In the genomic region with DNA sequence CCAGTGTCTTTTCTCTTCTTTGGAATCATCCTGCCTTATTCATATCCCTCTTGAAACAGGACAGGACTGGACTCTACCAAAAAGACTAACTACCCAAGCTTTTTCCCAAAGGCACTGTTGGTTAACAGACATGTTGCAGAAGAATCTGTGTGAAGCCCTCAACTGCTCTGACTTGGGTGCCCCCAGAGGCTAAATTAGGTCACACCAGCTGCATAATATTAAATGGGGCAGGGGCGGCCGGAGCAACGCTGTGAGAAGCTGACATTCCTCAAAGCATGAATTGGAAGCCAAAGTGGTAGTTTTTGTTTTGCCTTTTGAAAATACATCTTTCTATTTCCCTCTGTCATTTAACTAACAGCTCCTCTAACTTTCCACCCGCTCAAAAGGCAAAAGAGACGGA, we compare ENCODE assay signal across 9 cellular contexts.
DNase-seq lines count a peak whose midpoint lies in the region; ATAC-seq and TF ChIP-seq lines count a peak whose summit lies in the region.
"Had no signal": no experiment of that assay in that cellular context is flagged by ENCODE, and none has a peak within 500 bp of the region (broad histone marks: within the 10 kb centered on the region; RNA-seq: fewer than 3 reads in every experiment).

No MANE protein-coding gene starts in this region.

- 64% methylated on average over 5 of the region's 5 CpGs for WGBS in esophagus muscularis mucosa

- H3K4me3 ChIP-seq in DND-41 (ENCODE audit: low read depth in 1 of 2, low read length in 2 of 2) (no peak overlapping the region), esophagus muscularis mucosa (peak overlapping the region in 2 of 4 donors; percentile 7 to 23), neural cell (ENCODE audit: low read length) (no peak overlapping the region)

- H3K9ac ChIP-seq in DND-41 (ENCODE audit: low read depth, low read length) (no peak overlapping the region), neural cell (ENCODE audit: low read length) (no peak overlapping the region)

- H4K20me1 ChIP-seq in DND-41 (ENCODE audit: insufficient read depth, low read length): no peaks in the 10 kb centered on the region
- no peaks in the 10 kb centered on the region for H4K20me1 ChIP-seq in neural cell (ENCODE audit: insufficient read depth)

- H3K4me2 ChIP-seq in DND-41 (ENCODE audit: insufficient read depth, low read length) (no peak overlapping the region), neural cell (ENCODE audit: low read length) (no peak overlapping the region)

- TF ChIP-seq CTCF in DND-41 (IDR thresholded peaks at IDR 0.05; ENCODE audit: borderline replicate concordance, extremely low read depth, low read length, poor library complexity, severe bottlenecking): peak; percentile 12
- TF ChIP-seq CTCF in esophagus muscularis mucosa (IDR thresholded peaks at IDR 0.05): peak in 1 of 3 experiments; percentile 27
- TF ChIP-seq CTCF in neural cell (IDR thresholded peaks at IDR 0.05; ENCODE audit: poor library complexity, severe bottlenecking): peak; percentile 47

- H3K27ac ChIP-seq in DND-41 (ENCODE audit: low read length): no peak overlapping the region
- H3K27ac ChIP-seq in esophagus muscularis mucosa (replicated peaks in 1 of 4): peak overlapping the region; percentile 4 to 50 (median 39)
- no peak overlapping the region for H3K27ac ChIP-seq in neural cell (ENCODE audit: low read length)

- H2AFZ ChIP-seq in DND-41 (ENCODE audit: low read depth, low read length): no peak overlapping the region
- H2AFZ ChIP-seq in neural cell (ENCODE audit: low read depth, low read length): no peak overlapping the region

- H3K79me2 ChIP-seq in DND-41 (ENCODE audit: insufficient read depth, low read length) (no peaks in the 10 kb centered on the region), neural cell (replicated peaks; ENCODE audit: insufficient read depth, low read length) (no peaks in the 10 kb centered on the region)

- DNase-seq in DND-41: no peak
- peak; percentile 16 for DNase-seq in NCI-H82 treated with DMSO at 0.1 percent for 48 hours (lab: John Stamatoyannopoulos, UW; ENCODE audit: unreplicated experiment)
- no peak for DNase-seq in esophagus muscularis mucosa (ENCODE audit: extremely low spot score)
- DNase-seq in T-helper 1 cell: no peak
- no peak for DNase-seq in cerebellar cortex (ENCODE audit: low spot score)
- DNase-seq: activated CD4-positive, alpha-beta T cell treated with anti-CD3 and anti-CD28 coated beads, Interleukin-2, amount 10 ng/mL, durations not matched to agents 7 days and 5 days had no signal

- no peak for TF ChIP-seq EP300 in esophagus muscularis mucosa (IDR thresholded peaks at IDR 0.05)
- no peak for TF ChIP-seq EP300 in neural cell (conservative IDR thresholded peaks at IDR 0.05; ENCODE audit: poor library complexity, severe bottlenecking)

- H3F3A ChIP-seq in neural cell (ENCODE audit: insufficient read depth, low read length, poor library complexity, severe bottlenecking): no peaks in the 10 kb centered on the region

- no peaks in the 10 kb centered on the region for H3K9me2 ChIP-seq in neural cell (ENCODE audit: insufficient read depth, low read length)

- H3K27me3 ChIP-seq in DND-41 (ENCODE audit: insufficient read depth, low read length, poor library complexity) (peaks cover 7% of the 10 kb centered on the region), esophagus muscularis mucosa (no peaks in the 10 kb centered on the region), neural cell (ENCODE audit: insufficient read depth, low read depth, low read length) (no peaks in the 10 kb centered on the region)

- TF ChIP-seq POLR2A in esophagus muscularis mucosa (IDR thresholded peaks at IDR 0.05; ENCODE audit: low read depth): no peak

- TF ChIP-seq RAD21 in neural cell (conservative IDR thresholded peaks at IDR 0.05): peak; percentile 48

- H3K36me3 ChIP-seq in DND-41 (ENCODE audit: insufficient read depth, low read length) (no peaks in the 10 kb centered on the region), esophagus muscularis mucosa (no peaks in the 10 kb centered on the region), neural cell (ENCODE audit: insufficient read depth, low read length) (no peaks in the 10 kb centered on the region)

- H3K9me3 ChIP-seq in DND-41 (ENCODE audit: insufficient read depth, low read length, severe bottlenecking) (no peaks in the 10 kb centered on the region), esophagus muscularis mucosa (no peaks in the 10 kb centered on the region), neural cell (ENCODE audit: low read length) (no peaks in the 10 kb centered on the region)

- intact Hi-C loops in esophagus muscularis mucosa (cut with DNase I): loop anchor here (5.0 kb wide), 2 partner anchors 185 to 200 kb away; a partner anchor contains a TSS

- H3K4me1 ChIP-seq in DND-41 (ENCODE audit: insufficient read depth, low read length) (no peaks in the 10 kb centered on the region), esophagus muscularis mucosa (peaks cover 42 to 59% (median 46%) of the 10 kb centered on the region in 4 donors)

- ATAC-seq in DND-41 (ENCODE audit: insufficient read depth, low read depth) (no peak), HG03378 (IDR thresholded peaks at IDR 0.05; ENCODE audit: unreplicated experiment) (no peak), GM19395 (IDR thresholded peaks at IDR 0.05; ENCODE audit: unreplicated experiment) (no peak)

TF ChIP-seq in neural cell, 6 proteins besides CTCF, POLR2A, EP300 and RAD21:
- no peak for TF ChIP-seq EZH2 (IDR thresholded peaks at IDR 0.05; ENCODE audit: borderline replicate concordance, insufficient read depth, low read length, poor library complexity, severe bottlenecking)
- no peak for TF ChIP-seq TAF1 (IDR thresholded peaks at IDR 0.05; ENCODE audit: low read depth)
- TF ChIP-seq, protein P1, sequence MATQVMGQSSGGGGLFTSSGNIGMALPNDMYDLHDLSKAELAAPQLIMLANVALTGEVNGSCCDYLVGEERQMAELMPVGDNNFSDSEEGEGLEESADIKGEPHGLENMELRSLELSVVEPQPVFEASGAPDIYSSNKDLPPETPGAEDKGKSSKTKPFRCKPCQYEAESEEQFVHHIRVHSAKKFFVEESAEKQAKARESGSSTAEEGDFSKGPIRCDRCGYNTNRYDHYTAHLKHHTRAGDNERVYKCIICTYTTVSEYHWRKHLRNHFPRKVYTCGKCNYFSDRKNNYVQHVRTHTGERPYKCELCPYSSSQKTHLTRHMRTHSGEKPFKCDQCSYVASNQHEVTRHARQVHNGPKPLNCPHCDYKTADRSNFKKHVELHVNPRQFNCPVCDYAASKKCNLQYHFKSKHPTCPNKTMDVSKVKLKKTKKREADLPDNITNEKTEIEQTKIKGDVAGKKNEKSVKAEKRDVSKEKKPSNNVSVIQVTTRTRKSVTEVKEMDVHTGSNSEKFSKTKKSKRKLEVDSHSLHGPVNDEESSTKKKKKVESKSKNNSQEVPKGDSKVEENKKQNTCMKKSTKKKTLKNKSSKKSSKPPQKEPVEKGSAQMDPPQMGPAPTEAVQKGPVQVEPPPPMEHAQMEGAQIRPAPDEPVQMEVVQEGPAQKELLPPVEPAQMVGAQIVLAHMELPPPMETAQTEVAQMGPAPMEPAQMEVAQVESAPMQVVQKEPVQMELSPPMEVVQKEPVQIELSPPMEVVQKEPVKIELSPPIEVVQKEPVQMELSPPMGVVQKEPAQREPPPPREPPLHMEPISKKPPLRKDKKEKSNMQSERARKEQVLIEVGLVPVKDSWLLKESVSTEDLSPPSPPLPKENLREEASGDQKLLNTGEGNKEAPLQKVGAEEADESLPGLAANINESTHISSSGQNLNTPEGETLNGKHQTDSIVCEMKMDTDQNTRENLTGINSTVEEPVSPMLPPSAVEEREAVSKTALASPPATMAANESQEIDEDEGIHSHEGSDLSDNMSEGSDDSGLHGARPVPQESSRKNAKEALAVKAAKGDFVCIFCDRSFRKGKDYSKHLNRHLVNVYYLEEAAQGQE (IDR thresholded peaks at IDR 0.05; ENCODE audit: borderline replicate concordance): no peak
- TF ChIP-seq SMC3 (conservative IDR thresholded peaks at IDR 0.05; ENCODE audit: poor library complexity): no peak
TF ChIP-seq in neural cell: peak in this region for 0.

Comparison
In these comparisons a context has a peak if more than half of its experiments do, and no peak if none do; other contexts are left out.
1. H3K27ac ChIP-seq: peak in esophagus muscularis mucosa (4 of 4); none in DND-41 (single experiment) and neural cell (single experiment).